In genomic region chr18:33735428-33735827, GRCh38 we compare ENCODE assay signal across 23 cellular contexts.
"Had no signal": no experiment of that assay in that cellular context is flagged by ENCODE, and none has a peak within 500 bp of the region (broad histone marks: within the 10 kb centered on the region; RNA-seq: fewer than 3 reads in every experiment).

No MANE protein-coding gene starts in this region.

- H3K27ac Mint-ChIP-seq: activated B cell treated with CpG ODN at 0.5 μM for 24 hours; activated naive CD8-positive, alpha-beta T cell treated with anti-CD3 and anti-CD28 coated beads, Interleukin-2, amount 10 ng/mL, durations not matched to agents 7 days and 5 days; activated T-helper 2 cell treated with anti-CD3 and anti-CD28 coated beads, Interferon-gamma antibody, Interleukin-2, Interleukin-4, amounts not matched to agents 10 μg/mL and 5 μg/mL and 100 μg/mL, durations not matched to agents 14 hours and 24 hours and 36 hours; endodermal cell; memory B cell; nephron; stimulated activated naive CD8-positive, alpha-beta T cell treated with anti-CD3 and anti-CD28 coated beads, Interleukin-15, Interleukin-2, amounts not matched to agents 100 ng/mL and 50 ng/mL, for 24 hours had no signal

- H3K9me3 Mint-ChIP-seq: activated B cell treated with CpG ODN at 0.5 μM for 24 hours, endodermal cell, nephron had no signal

- H3K4me3 Mint-ChIP-seq: activated B cell treated with CpG ODN at 0.5 μM for 24 hours; activated naive CD8-positive, alpha-beta T cell treated with anti-CD3 and anti-CD28 coated beads, Interleukin-2, amount 10 ng/mL, durations not matched to agents 7 days and 5 days; activated T-cell treated with anti-CD3 and anti-CD28 coated beads, Interleukin-2, amount 50 U/mL, for 4 hours; endodermal cell; memory B cell; nephron; stimulated activated naive CD8-positive, alpha-beta T cell treated with anti-CD3 and anti-CD28 coated beads, Interleukin-15, Interleukin-2, amounts not matched to agents 100 ng/mL and 50 ng/mL, for 24 hours had no signal

- ATAC-seq: activated T-cell treated with anti-CD3 and anti-CD28 coated beads, Interleukin-2, amount 50 U/mL, for 4 hours; gastroesophageal sphincter; heart left ventricle; left colon; pancreas; psoas muscle; right cardiac atrium had no signal

- H3K4me1 Mint-ChIP-seq: activated B cell treated with CpG ODN at 0.5 μM for 24 hours; activated naive CD8-positive, alpha-beta T cell treated with anti-CD3 and anti-CD28 coated beads, Interleukin-2, amount 10 ng/mL, durations not matched to agents 7 days and 5 days; endodermal cell; memory B cell; nephron had no signal

- DNase-seq: activated B cell treated with CpG ODN at 0.5 μM for 24 hours; activated CD4-positive, alpha-beta T cell treated with anti-CD3 and anti-CD28 coated beads for 4 hours; activated CD4-positive, alpha-beta T cell treated with anti-CD3 and anti-CD28 coated beads, Interleukin-2, amount 50 U/mL, for 48 hours; activated CD8-positive, alpha-beta memory T cell treated with anti-CD3 and anti-CD28 coated beads, Interleukin-2, amount 50 U/mL, for 48 hours; activated naive CD4-positive, alpha-beta T cell treated with Interleukin-2 at 50 U/mL for 16 hours; activated naive CD8-positive, alpha-beta T cell treated with anti-CD3 and anti-CD28 coated beads, Interleukin-2, amount 10 ng/mL, durations not matched to agents 7 days and 5 days; activated T-cell treated with anti-CD3 and anti-CD28 coated beads, Interleukin-2, amount 50 U/mL, for 4 hours; amniotic stem cell; cerebellar nuclear complex; endodermal cell; heart left ventricle; left colon; pancreas; psoas muscle; right cardiac atrium; stimulated activated CD4-positive, alpha-beta T cell treated with anti-CD3 and anti-CD28 coated beads, Interleukin-4, amount 100 ng/mL, for 4 hours; substantia nigra; thyroid gland had no signal

- H3K27me3 Mint-ChIP-seq: activated B cell treated with CpG ODN at 0.5 μM for 24 hours; activated naive CD8-positive, alpha-beta T cell treated with anti-CD3 and anti-CD28 coated beads, Interleukin-2, amount 10 ng/mL, durations not matched to agents 7 days and 5 days; memory B cell; stimulated activated naive CD8-positive, alpha-beta T cell treated with anti-CD3 and anti-CD28 coated beads, Interleukin-15, Interleukin-2, amounts not matched to agents 100 ng/mL and 50 ng/mL, for 24 hours had no signal

- H3K36me3 Mint-ChIP-seq: activated naive CD8-positive, alpha-beta T cell treated with anti-CD3 and anti-CD28 coated beads, Interleukin-2, amount 10 ng/mL, durations not matched to agents 7 days and 5 days; memory B cell had no signal
